ENCODE assay signal across 14 cellular contexts in the genomic region with DNA sequence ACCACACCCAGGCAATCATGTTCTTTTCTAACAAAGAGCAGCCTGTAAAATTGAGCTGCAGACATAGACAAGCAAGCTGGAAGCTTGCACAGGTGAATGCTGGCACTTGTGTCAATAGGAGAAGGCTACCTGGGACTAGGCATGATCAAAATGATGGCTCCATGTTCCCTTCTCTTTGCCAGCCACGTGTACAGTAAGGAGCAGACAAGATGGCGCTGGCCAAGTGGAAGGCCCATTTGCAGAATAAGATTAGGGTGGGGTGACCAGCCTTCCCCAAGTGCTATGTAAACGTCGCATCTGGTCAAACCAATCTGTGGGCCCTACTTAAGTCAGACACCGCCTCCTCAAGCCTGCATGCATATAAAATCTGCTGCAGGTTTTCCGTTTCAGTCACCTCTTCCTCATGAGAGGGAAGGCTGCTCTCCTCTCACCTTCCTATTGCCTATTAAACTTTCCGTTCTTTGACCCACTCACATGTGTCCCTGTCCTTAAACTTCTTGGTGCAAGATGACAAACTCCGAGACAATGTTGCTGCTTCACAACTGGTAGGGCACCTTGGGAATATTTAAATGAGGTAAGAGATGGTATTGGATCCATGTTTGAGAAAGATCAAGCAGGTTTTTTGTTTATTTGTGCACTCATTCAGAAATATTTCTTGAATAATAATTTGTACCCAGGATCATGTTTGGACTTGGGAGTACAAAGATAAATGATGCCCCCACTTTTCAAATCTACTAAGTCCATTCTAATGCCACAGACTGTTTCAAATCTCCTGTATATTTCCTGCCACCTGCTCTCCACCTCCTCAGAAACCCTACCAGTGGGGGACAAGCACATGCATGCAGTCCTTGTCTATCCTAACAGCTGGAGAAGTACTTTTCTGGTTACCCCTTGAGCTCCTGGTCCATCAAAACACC.
"Had no signal": no experiment of that assay in that cellular context is flagged by ENCODE, and none has a peak within 500 bp of the region (broad histone marks: within the 10 kb centered on the region; RNA-seq: fewer than 3 reads in every experiment).

No MANE protein-coding gene starts in this region.

- H3K4me2 ChIP-seq: SK-N-SH had no signal

- H3K4me1 ChIP-seq: breast epithelium had no signal

- H3K27me3 Mint-ChIP-seq: activated CD4-positive, alpha-beta T cell treated with anti-CD3 and anti-CD28 coated beads for 36 hours; effector memory CD8-positive, alpha-beta T cell; naive B cell; stimulated activated naive CD8-positive, alpha-beta T cell treated with anti-CD3 and anti-CD28 coated beads, Interleukin-15, Interleukin-2, amounts not matched to agents 100 ng/mL and 50 ng/mL, for 24 hours had no signal

- H3K27ac ChIP-seq: breast epithelium, epithelial cell of prostate, neutrophil, suprapubic skin had no signal

- H3K27ac Mint-ChIP-seq: activated CD4-positive, alpha-beta T cell treated with anti-CD3 and anti-CD28 coated beads for 36 hours; stimulated activated naive CD8-positive, alpha-beta T cell treated with anti-CD3 and anti-CD28 coated beads, Interleukin-15, Interleukin-2, amounts not matched to agents 100 ng/mL and 50 ng/mL, for 24 hours had no signal

- H3K9me3 Mint-ChIP-seq: effector memory CD8-positive, alpha-beta T cell; naive B cell; stimulated activated naive CD8-positive, alpha-beta T cell treated with anti-CD3 and anti-CD28 coated beads, Interleukin-15, Interleukin-2, amounts not matched to agents 100 ng/mL and 50 ng/mL, for 24 hours had no signal

- ATAC-seq: activated CD4-positive, alpha-beta T cell treated with anti-CD3 and anti-CD28 coated beads for 36 hours; effector memory CD8-positive, alpha-beta T cell had no signal

- H3K9me3 ChIP-seq: breast epithelium, neutrophil, SK-N-SH, suprapubic skin had no signal

- H3K27me3 ChIP-seq: breast epithelium, suprapubic skin had no signal

- H3K36me3 ChIP-seq: breast epithelium, neutrophil, suprapubic skin had no signal

- H3K4me3 ChIP-seq: breast epithelium, suprapubic skin had no signal

- H3K4me3 Mint-ChIP-seq: activated CD4-positive, alpha-beta T cell treated with anti-CD3 and anti-CD28 coated beads for 36 hours; activated T-helper 1 cell treated with anti-CD3 and anti-CD28 coated beads, Interleukin-12 subunit alpha, Interleukin-12 subunit beta, Interleukin-2, Interleukin-4 antibody, amounts not matched to agents 30 ng/mL and 10 ng/mL and 1 ng/mL, durations not matched to agents 14 hours and 24 hours and 36 hours; naive B cell; stimulated activated naive CD8-positive, alpha-beta T cell treated with anti-CD3 and anti-CD28 coated beads, Interleukin-15, Interleukin-2, amounts not matched to agents 100 ng/mL and 50 ng/mL, for 24 hours had no signal

- DNase-seq: activated CD4-positive, alpha-beta T cell treated with anti-CD3 and anti-CD28 coated beads for 36 hours; activated naive CD4-positive, alpha-beta T cell; dermis blood vessel endothelial cell; effector memory CD8-positive, alpha-beta T cell; foreskin melanocyte; naive B cell; SK-N-SH; trophoblast cell had no signal

- H3K36me3 Mint-ChIP-seq: naive B cell had no signal
